ENCODE assay signal across 17 cellular contexts in genomic region chr4:102469806-102470205, GRCh38.
"Had no signal": no experiment of that assay in that cellular context is flagged by ENCODE, and none has a peak within 500 bp of the region (broad histone marks: within the 10 kb centered on the region; RNA-seq: fewer than 3 reads in every experiment).

No MANE protein-coding gene starts in this region.

- H3K27me3 ChIP-seq: hepatocyte, neutrophil, stomach, testis had no signal

- H3K36me3 ChIP-seq: neutrophil, stomach had no signal

- H3K9me3 ChIP-seq: neutrophil, testis had no signal

- H3K79me2 ChIP-seq: hepatocyte had no signal

- ATAC-seq: activated naive CD4-positive, alpha-beta T cell treated with anti-CD3 and anti-CD28 coated beads, Interleukin-2, amount 50 U/mL, for 72 hours; effector memory CD8-positive, alpha-beta T cell; natural killer cell treated with Interleukin-12 subunit alpha and Interleukin-12 subunit beta and Interleukin-15 and Interleukin-18, amount 100 ng/mL, for 72 hours; sciatic nerve; stimulated activated effector memory CD8-positive, alpha-beta T cell treated with anti-CD3 and anti-CD28 coated beads, Interleukin-12 subunit alpha, Interleukin-12 subunit beta, amount 100 ng/mL, for 72 hours had no signal

- H3K27ac ChIP-seq: hepatocyte, neutrophil, stomach, testis had no signal

- H3K4me2 ChIP-seq: hepatocyte, smooth muscle cell had no signal

- H2AFZ ChIP-seq: hepatocyte had no signal

- H3K4me3 ChIP-seq: hepatocyte, smooth muscle cell, stomach, testis had no signal

- DNase-seq: activated B cell treated with CpG ODN at 0.5 μM for 24 hours; activated CD4-positive, alpha-beta memory T cell treated with anti-CD3 and anti-CD28 coated beads for 36 hours; activated CD4-positive, alpha-beta T cell treated with anti-CD3 and anti-CD28 coated beads for 4 hours; activated T-cell treated with anti-CD3 and anti-CD28 coated beads, Interleukin-2, amount 50 U/mL, for 1 hour; amniotic stem cell; effector memory CD8-positive, alpha-beta T cell; foreskin fibroblast; stimulated activated CD4-positive, alpha-beta T cell treated with anti-CD3 and anti-CD28 coated beads, Interleukin-4, amount 100 ng/mL, for 24 hours; stomach; testis had no signal

- H3K4me1 ChIP-seq: stomach, testis had no signal
